Comparison of ENCODE assay signal across 38 cellular contexts in the genomic region with DNA sequence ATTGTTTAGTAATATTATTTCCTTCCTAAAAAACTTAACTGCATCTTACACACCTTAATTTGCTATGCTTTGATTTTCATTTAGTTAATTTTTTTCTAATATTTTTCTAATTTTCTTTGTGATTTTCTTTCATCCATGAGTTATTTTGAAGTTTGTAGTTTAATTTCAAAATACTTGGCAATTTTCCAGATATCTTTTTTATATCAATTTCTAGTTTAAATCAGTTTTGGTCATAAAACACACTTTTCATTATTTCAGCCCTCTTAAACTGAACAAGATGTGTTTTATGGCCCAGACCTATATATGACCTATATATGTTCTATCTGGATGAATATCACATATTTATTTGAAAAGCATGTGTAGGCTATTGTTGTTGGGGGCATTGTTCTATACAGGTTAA.
"Had no signal": no experiment of that assay in that cellular context is flagged by ENCODE, and none has a peak within 500 bp of the region (broad histone marks: within the 10 kb centered on the region; RNA-seq: fewer than 3 reads in every experiment).

No MANE protein-coding gene starts in this region.

- H3K4me1 ChIP-seq: ascending aorta had no signal

- H3K4me3 ChIP-seq: ascending aorta, cardiac muscle cell had no signal

- DNase-seq: activated B cell treated with CpG ODN at 0.5 μM for 24 hours; activated CD4-positive, alpha-beta memory T cell treated with anti-CD3 and anti-CD28 coated beads for 36 hours; activated CD4-positive, alpha-beta T cell treated with anti-CD3 and anti-CD28 coated beads for 4 hours; activated CD4-positive, alpha-beta T cell treated with anti-CD3 and anti-CD28 coated beads, Interleukin-2, amount 10 ng/mL, durations not matched to agents 24 days and 14 days; activated CD4-positive, alpha-beta T cell treated with anti-CD3 and anti-CD28 coated beads, Interleukin-2, amount 50 U/mL, for 1 hour; activated CD4-positive, alpha-beta T cell treated with anti-CD3 and anti-CD28 coated beads, Interleukin-2, amount 50 U/mL, for 4 hours; activated CD4-positive, CD25-positive, alpha-beta regulatory T cell treated with anti-CD3 and anti-CD28 coated beads, Interleukin-2, amount 50 U/mL, for 72 hours; activated CD8-positive, alpha-beta memory T cell treated with anti-CD3 and anti-CD28 coated beads, Interleukin-2, amount 50 U/mL, for 4 hours; activated CD8-positive, alpha-beta T cell treated with anti-CD3 and anti-CD28 coated beads for 36 hours; activated effector memory CD4-positive, alpha-beta T cell treated with anti-CD3 and anti-CD28 coated beads, Interleukin-2, amount 50 U/mL, for 16 hours; activated gamma-delta T cell treated with Interleukin-2 at 50 U/mL for 16 hours; activated naive CD4-positive, alpha-beta T cell; activated naive CD4-positive, alpha-beta T cell treated with anti-CD3 and anti-CD28 coated beads for 36 hours; activated naive CD4-positive, alpha-beta T cell treated with anti-CD3 and anti-CD28 coated beads, Interleukin-2, amount 50 U/mL, for 16 hours; activated naive CD8-positive, alpha-beta T cell treated with anti-CD3 and anti-CD28 coated beads for 36 hours; activated T-cell treated with anti-CD3 and anti-CD28 coated beads for 4 hours; activated T-cell treated with anti-CD3 and anti-CD28 coated beads, Interleukin-2, amount 50 U/mL, for 1 hour; activated T-cell treated with anti-CD3 and anti-CD28 coated beads, Interleukin-2, amount 50 U/mL, for 4 hours; activated T-cell treated with anti-CD3 and anti-CD28 coated beads, Interleukin-2, amount 50 U/mL, for 72 hours; amygdala; anterior cingulate cortex; caudate nucleus; SW 1271; T-helper 1 cell; T-helper 2 cell; T-helper 9 cell had no signal

- H3K4me3 Mint-ChIP-seq: activated B cell treated with CpG ODN at 0.5 μM for 24 hours; activated CD4-positive, alpha-beta memory T cell treated with anti-CD3 and anti-CD28 coated beads for 36 hours; activated CD4-positive, alpha-beta T cell treated with anti-CD3 and anti-CD28 coated beads, Interleukin-2, amount 10 ng/mL, durations not matched to agents 24 days and 14 days; activated CD8-positive, alpha-beta T cell treated with anti-CD3 and anti-CD28 coated beads for 36 hours; activated naive CD4-positive, alpha-beta T cell treated with anti-CD3 and anti-CD28 coated beads for 36 hours; activated naive CD8-positive, alpha-beta T cell treated with anti-CD3 and anti-CD28 coated beads for 36 hours; activated T-cell treated with anti-CD3 and anti-CD28 coated beads, Interleukin-2, amount 50 U/mL, for 4 hours; activated T-cell treated with anti-CD3 and anti-CD28 coated beads, Interleukin-2, amount 50 U/mL, for 72 hours; activated T-helper 1 cell treated with anti-CD3 and anti-CD28 coated beads, Interleukin-12 subunit alpha, Interleukin-12 subunit beta, Interleukin-2, Interleukin-4 antibody, amounts not matched to agents 30 ng/mL and 10 ng/mL and 1 ng/mL, durations not matched to agents 14 hours and 24 hours and 36 hours; activated T-helper 17 cell treated with anti-CD3 and anti-CD28 coated beads, Interleukin-2, amount 50 U/mL, for 72 hours; brain; central memory CD8-positive, alpha-beta T cell; T-helper 1 cell treated with Interleukin-12 subunit alpha and Interleukin-12 subunit beta and Interleukin-4 antibody, amounts not matched to agents 30 μg/mL and 1 μg/mL, for 36 hours; T-helper 2 cell treated with Interferon-gamma antibody and Interleukin-4, amounts not matched to agents 5 μg/mL and 100 μg/mL, for 36 hours had no signal

- H3K27ac Mint-ChIP-seq: activated B cell treated with CpG ODN at 0.5 μM for 24 hours; activated CD4-positive, alpha-beta memory T cell treated with anti-CD3 and anti-CD28 coated beads for 36 hours; activated CD4-positive, alpha-beta T cell treated with anti-CD3 and anti-CD28 coated beads, Interleukin-2, amount 10 ng/mL, durations not matched to agents 24 days and 14 days; activated CD8-positive, alpha-beta T cell treated with anti-CD3 and anti-CD28 coated beads for 36 hours; activated naive CD4-positive, alpha-beta T cell treated with anti-CD3 and anti-CD28 coated beads for 36 hours; activated naive CD4-positive, alpha-beta T cell treated with anti-CD3 and anti-CD28 coated beads, Interleukin-2, amount 50 U/mL, for 72 hours; activated naive CD8-positive, alpha-beta T cell treated with anti-CD3 and anti-CD28 coated beads for 36 hours; activated T-cell treated with anti-CD3 and anti-CD28 coated beads, Interleukin-2, amount 50 U/mL, for 72 hours; activated T-helper 1 cell treated with anti-CD3 and anti-CD28 coated beads, Interleukin-12 subunit alpha, Interleukin-12 subunit beta, Interleukin-2, Interleukin-4 antibody, amounts not matched to agents 30 ng/mL and 10 ng/mL and 1 ng/mL, durations not matched to agents 14 hours and 24 hours and 36 hours; activated T-helper 17 cell treated with anti-CD3 and anti-CD28 coated beads, Interleukin-2, amount 50 U/mL, for 72 hours; brain; T-helper 1 cell treated with Interleukin-12 subunit alpha and Interleukin-12 subunit beta and Interleukin-4 antibody, amounts not matched to agents 30 μg/mL and 1 μg/mL, for 36 hours; T-helper 2 cell treated with Interferon-gamma antibody and Interleukin-4, amounts not matched to agents 5 μg/mL and 100 μg/mL, for 36 hours had no signal

- H3K27me3 ChIP-seq: ascending aorta, cardiac muscle cell had no signal

- H3K27me3 Mint-ChIP-seq: activated B cell treated with CpG ODN at 0.5 μM for 24 hours; activated CD4-positive, alpha-beta memory T cell treated with anti-CD3 and anti-CD28 coated beads for 36 hours; activated CD4-positive, alpha-beta T cell treated with anti-CD3 and anti-CD28 coated beads, Interleukin-2, amount 10 ng/mL, durations not matched to agents 24 days and 14 days; activated CD8-positive, alpha-beta T cell treated with anti-CD3 and anti-CD28 coated beads for 36 hours; activated naive CD8-positive, alpha-beta T cell treated with anti-CD3 and anti-CD28 coated beads for 36 hours; activated T-helper 17 cell treated with anti-CD3 and anti-CD28 coated beads, Interleukin-2, amount 50 U/mL, for 72 hours; brain; central memory CD8-positive, alpha-beta T cell had no signal

- H3K27ac ChIP-seq: ascending aorta, cardiac muscle cell, VCaP had no signal

- H3K36me3 ChIP-seq: ascending aorta, cardiac muscle cell had no signal

- FAIRE-seq: bronchial epithelial cell, TTC549 had no signal

- ATAC-seq: activated CD8-positive, alpha-beta T cell treated with anti-CD3 and anti-CD28 coated beads for 36 hours; activated naive CD4-positive, alpha-beta T cell treated with anti-CD3 and anti-CD28 coated beads, Interleukin-2, amount 50 U/mL, for 72 hours; activated T-cell treated with anti-CD3 and anti-CD28 coated beads, Interleukin-2, amount 50 U/mL, for 4 hours; activated T-cell treated with anti-CD3 and anti-CD28 coated beads, Interleukin-2, amount 50 U/mL, for 72 hours; activated T-helper 17 cell treated with anti-CD3 and anti-CD28 coated beads, Interleukin-2, amount 50 U/mL, for 72 hours had no signal

- H3K4me1 Mint-ChIP-seq: activated B cell treated with CpG ODN at 0.5 μM for 24 hours; activated CD4-positive, alpha-beta T cell treated with anti-CD3 and anti-CD28 coated beads, Interleukin-2, amount 10 ng/mL, durations not matched to agents 24 days and 14 days; activated naive CD8-positive, alpha-beta T cell treated with anti-CD3 and anti-CD28 coated beads for 36 hours; activated T-helper 17 cell treated with anti-CD3 and anti-CD28 coated beads, Interleukin-2, amount 50 U/mL, for 72 hours; brain; central memory CD8-positive, alpha-beta T cell had no signal

- H3K36me3 Mint-ChIP-seq: activated CD4-positive, alpha-beta memory T cell treated with anti-CD3 and anti-CD28 coated beads for 36 hours; activated naive CD8-positive, alpha-beta T cell treated with anti-CD3 and anti-CD28 coated beads for 36 hours; brain had no signal
